26 cellular contexts compared by ENCODE assay signal in genomic region chr15:44035781-44036699, GRCh38.
DNase-seq lines count a peak whose midpoint lies in the region; ATAC-seq, FAIRE-seq and TF ChIP-seq lines count a peak whose summit lies in the region.
"Had no signal": no experiment of that assay in that cellular context is flagged by ENCODE, and none has a peak within 500 bp of the region (broad histone marks: within the 10 kb centered on the region; RNA-seq: fewer than 3 reads in every experiment).

No MANE protein-coding gene starts in this region.

- no peaks in the 10 kb centered on the region for H4K20me1 ChIP-seq in mammary epithelial cell (ENCODE audit: insufficient read depth, low read length)
- H4K20me1 ChIP-seq in astrocyte (ENCODE audit: insufficient read depth, low read length), result peaks cover 22% of the 10 kb centered on the region

- no peak overlapping the region for H3K27ac ChIP-seq in mammary epithelial cell (ENCODE audit: insufficient read depth, low read depth, low read length)
- peak overlapping the region; percentile 47 for H3K27ac ChIP-seq in astrocyte (ENCODE audit: low read depth, low read length)
- H3K27ac ChIP-seq: 22Rv1, right lobe of liver had no signal

- in situ Hi-C loops in mammary epithelial cell (cut with MboI; ENCODE audit: low sequenced_read_pairs in 2 of 2), result no loop called here

- H3K9ac ChIP-seq in mammary epithelial cell (ENCODE audit: insufficient read depth, low read length) (no peak overlapping the region), astrocyte (ENCODE audit: low read length) (no peak overlapping the region)

- DNase-seq in mammary epithelial cell, result peak; percentile 15
- no peak for DNase-seq in MCF 10A (ENCODE audit: unreplicated experiment)
- peak; percentile 74 for DNase-seq in astrocyte (ENCODE audit: low read depth)
- peak; percentile 22 for DNase-seq in iris pigment epithelial cell (ENCODE audit: low read depth)
- DNase-seq: activated CD4-positive, alpha-beta memory T cell treated with anti-CD3 and anti-CD28 coated beads, Interleukin-2, amount 10 ng/mL, durations not matched to agents 7 days and 5 days; activated CD8-positive, alpha-beta memory T cell treated with anti-CD3 and anti-CD28 coated beads, Interleukin-2, amount 50 U/mL, for 48 hours; activated naive CD4-positive, alpha-beta T cell treated with anti-CD3 and anti-CD28 coated beads, Interleukin-2, amount 10 ng/mL, durations not matched to agents 7 days and 5 days; AML-193; amniotic stem cell; CD4-positive, alpha-beta T cell; glutamatergic neuron; left ventricle myocardium superior; NCI-H2029; NCI-H526 treated with DMSO at 0.1 percent for 48 hours; right lobe of liver; stimulated activated CD4-positive, alpha-beta T cell treated with anti-CD3 and anti-CD28 coated beads, Interleukin-4, amount 100 ng/mL, for 24 hours; T-cell had no signal

- FAIRE-seq in astrocyte (lab: Jason Lieb, UNC), result no peak
- FAIRE-seq: H1, urothelium cell line had no signal

- H3K4me3 ChIP-seq in mammary epithelial cell (replicated peaks in 1 of 3; ENCODE audit: insufficient read depth in 1 of 3, low read depth in 2 of 3, low read length in 3 of 3), result no peak overlapping the region
- H3K4me3 ChIP-seq in astrocyte (ENCODE audit: insufficient read depth, low read depth, low read length), result no peak overlapping the region
- H3K4me3 ChIP-seq: right lobe of liver had no signal

- H3K79me2 ChIP-seq in mammary epithelial cell (ENCODE audit: insufficient read depth, low read length), result peaks cover 44% of the 10 kb centered on the region
- peaks cover 44% of the 10 kb centered on the region for H3K79me2 ChIP-seq in astrocyte (ENCODE audit: insufficient read depth, low read length)

- H3K36me3 ChIP-seq in mammary epithelial cell (ENCODE audit: insufficient read depth, low read length) (no peaks in the 10 kb centered on the region), astrocyte (ENCODE audit: insufficient read depth, low read length) (no peaks in the 10 kb centered on the region)
- H3K36me3 ChIP-seq: right lobe of liver had no signal

- peaks cover 23% of the 10 kb centered on the region for H3K4me1 ChIP-seq in mammary epithelial cell (ENCODE audit: insufficient read depth, low read length)
- H3K4me1 ChIP-seq in astrocyte (ENCODE audit: insufficient read depth, low read length), result peaks cover 31% of the 10 kb centered on the region
- H3K4me1 ChIP-seq: right lobe of liver had no signal

- no peak overlapping the region for H2AFZ ChIP-seq in mammary epithelial cell (ENCODE audit: low read depth, low read length)
- H2AFZ ChIP-seq in astrocyte (ENCODE audit: low read depth, low read length), result no peak overlapping the region

- ATAC-seq in HG02870 (IDR thresholded peaks at IDR 0.05; ENCODE audit: unreplicated experiment) (no peak), HG02884 (IDR thresholded peaks at IDR 0.05; ENCODE audit: unreplicated experiment) (no peak), GM19324 (IDR thresholded peaks at IDR 0.05; ENCODE audit: low FRiP score, unreplicated experiment) (no peak), HG02970 (IDR thresholded peaks at IDR 0.05; ENCODE audit: low FRiP score, unreplicated experiment) (no peak)
- ATAC-seq: activated CD4-positive, CD25-positive, alpha-beta regulatory T cell treated with anti-CD3 and anti-CD28 coated beads, Interleukin-2, amount 50 U/mL, for 24 hours; right lobe of liver; stimulated activated effector memory CD8-positive, alpha-beta T cell treated with anti-CD3 and anti-CD28 coated beads, Interleukin-12 subunit alpha, Interleukin-12 subunit beta, amount 100 ng/mL, for 72 hours; T-cell had no signal

- BruUV-seq in mammary epithelial cell (replicated peaks; lab: Mats Ljungman, UMichigan) (no TSS peak), MCF 10A (replicated peaks; lab: Mats Ljungman, UMichigan) (no TSS peak)

- TF ChIP-seq CTCF in mammary epithelial cell (conservative IDR thresholded peaks at IDR 0.05 in 1 of 2, IDR thresholded peaks at IDR 0.05 in 1 of 2; ENCODE audit: extremely low read depth in 1 of 2, insufficient read depth in 1 of 2, low read depth in 1 of 2, low read length in 2 of 2), result no peak
- no peak for TF ChIP-seq CTCF in MCF 10A (IDR thresholded peaks at IDR 0.05; ENCODE audit: unreplicated experiment)
- TF ChIP-seq CTCF in astrocyte (IDR thresholded peaks at IDR 0.05; ENCODE audit: insufficient read depth, low read depth, low read length), result no peak

- no peaks in the 10 kb centered on the region for H3K36me3 Mint-ChIP-seq in MCF 10A (ENCODE audit: insufficient read depth, unreplicated experiment)
- H3K36me3 Mint-ChIP-seq in astrocyte (ENCODE audit: low read depth, unreplicated experiment), result no peaks in the 10 kb centered on the region
- H3K36me3 Mint-ChIP-seq: activated naive CD4-positive, alpha-beta T cell treated with anti-CD3 and anti-CD28 coated beads, Interleukin-2, amount 10 ng/mL, durations not matched to agents 7 days and 5 days; stimulated activated effector memory CD8-positive, alpha-beta T cell treated with anti-CD3 and anti-CD28 coated beads, Interleukin-12 subunit alpha, Interleukin-12 subunit beta, amount 100 ng/mL, for 72 hours; T-cell had no signal

- H3K4me2 ChIP-seq in mammary epithelial cell (ENCODE audit: insufficient read depth, low read depth, low read length), result no peak overlapping the region
- no peak overlapping the region for H3K4me2 ChIP-seq in astrocyte (ENCODE audit: low read length)

- H3K27me3 ChIP-seq in mammary epithelial cell (ENCODE audit: insufficient read depth, low read length), result no peaks in the 10 kb centered on the region
- H3K27me3 ChIP-seq in astrocyte (ENCODE audit: insufficient read depth, low read length), result no peaks in the 10 kb centered on the region
- H3K27me3 ChIP-seq: right lobe of liver had no signal

- intact Hi-C loops in mammary epithelial cell (cut with micrococcal nuclease), result no loop called here
- intact Hi-C loops in MCF 10A (cut with micrococcal nuclease), result no loop called here

- POLR2A ChIA-PET in MCF 10A (lab: Yijun Ruan, JAX), result no interaction called here

- CTCF ChIA-PET in mammary epithelial cell (lab: Charles Lee; ENCODE audit: low non-redundant PET) (no interaction called here), MCF 10A (lab: Yijun Ruan, JAX) (interaction anchor here (0.6 to 0.8 kb wide), 3 partner anchors 26 to 287 kb away, joined by 3 to 4 read pairs (median 3); no protein-coding TSS in a partner anchor)

- no peak overlapping the region for H3K4me3 Mint-ChIP-seq in MCF 10A (ENCODE audit: unreplicated experiment)
- no peak overlapping the region for H3K4me3 Mint-ChIP-seq in astrocyte (ENCODE audit: unreplicated experiment)
- H3K4me3 Mint-ChIP-seq: activated CD4-positive, alpha-beta memory T cell treated with anti-CD3 and anti-CD28 coated beads, Interleukin-2, amount 10 ng/mL, durations not matched to agents 7 days and 5 days; activated naive CD4-positive, alpha-beta T cell treated with anti-CD3 and anti-CD28 coated beads, Interleukin-2, amount 10 ng/mL, durations not matched to agents 7 days and 5 days; CD4-positive, alpha-beta T cell; stimulated activated effector memory CD8-positive, alpha-beta T cell treated with anti-CD3 and anti-CD28 coated beads, Interleukin-12 subunit alpha, Interleukin-12 subunit beta, amount 100 ng/mL, for 72 hours; T-cell had no signal

- peaks cover 16% of the 10 kb centered on the region for H3K4me1 Mint-ChIP-seq in MCF 10A (ENCODE audit: insufficient read depth, unreplicated experiment)
- peaks cover 38% of the 10 kb centered on the region for H3K4me1 Mint-ChIP-seq in astrocyte (ENCODE audit: low read depth, unreplicated experiment)
- H3K4me1 Mint-ChIP-seq: activated CD4-positive, alpha-beta memory T cell treated with anti-CD3 and anti-CD28 coated beads, Interleukin-2, amount 10 ng/mL, durations not matched to agents 7 days and 5 days; activated naive CD4-positive, alpha-beta T cell treated with anti-CD3 and anti-CD28 coated beads, Interleukin-2, amount 10 ng/mL, durations not matched to agents 7 days and 5 days; stimulated activated effector memory CD8-positive, alpha-beta T cell treated with anti-CD3 and anti-CD28 coated beads, Interleukin-12 subunit alpha, Interleukin-12 subunit beta, amount 100 ng/mL, for 72 hours; T-cell had no signal

- dilution Hi-C loops in mammary epithelial cell (cut with HindIII; ENCODE audit: low sequenced_read_pairs), result no loop called here

- 68% methylated on average over 7 of the region's 7 CpGs for WGBS in mammary epithelial cell (ENCODE audit: low coverage, missing lambda C conversion rate)

- H3K27ac Mint-ChIP-seq in MCF 10A (ENCODE audit: low read depth, unreplicated experiment) (no peak overlapping the region), astrocyte (ENCODE audit: unreplicated experiment) (no peak overlapping the region)
- H3K27ac Mint-ChIP-seq: activated CD4-positive, alpha-beta memory T cell treated with anti-CD3 and anti-CD28 coated beads, Interleukin-2, amount 10 ng/mL, durations not matched to agents 7 days and 5 days; activated naive CD4-positive, alpha-beta T cell treated with anti-CD3 and anti-CD28 coated beads, Interleukin-2, amount 10 ng/mL, durations not matched to agents 7 days and 5 days; CD4-positive, alpha-beta T cell; stimulated activated effector memory CD8-positive, alpha-beta T cell treated with anti-CD3 and anti-CD28 coated beads, Interleukin-12 subunit alpha, Interleukin-12 subunit beta, amount 100 ng/mL, for 72 hours; T-cell had no signal

- H3K9me3 Mint-ChIP-seq in MCF 10A (ENCODE audit: unreplicated experiment) (peaks cover 13% of the 10 kb centered on the region), astrocyte (ENCODE audit: unreplicated experiment) (no peaks in the 10 kb centered on the region)
- H3K9me3 Mint-ChIP-seq: activated CD4-positive, alpha-beta memory T cell treated with anti-CD3 and anti-CD28 coated beads, Interleukin-2, amount 10 ng/mL, durations not matched to agents 7 days and 5 days; activated naive CD4-positive, alpha-beta T cell treated with anti-CD3 and anti-CD28 coated beads, Interleukin-2, amount 10 ng/mL, durations not matched to agents 7 days and 5 days; CD4-positive, alpha-beta T cell; stimulated activated effector memory CD8-positive, alpha-beta T cell treated with anti-CD3 and anti-CD28 coated beads, Interleukin-12 subunit alpha, Interleukin-12 subunit beta, amount 100 ng/mL, for 72 hours had no signal

- H3K27me3 Mint-ChIP-seq in MCF 10A (ENCODE audit: insufficient read depth, unreplicated experiment) (no peaks in the 10 kb centered on the region), astrocyte (ENCODE audit: low read depth, unreplicated experiment) (no peaks in the 10 kb centered on the region)

- no peaks in the 10 kb centered on the region for H3K9me3 ChIP-seq in mammary epithelial cell (replicated peaks; ENCODE audit: insufficient read depth, low read length)
- no peaks in the 10 kb centered on the region for H3K9me3 ChIP-seq in astrocyte (ENCODE audit: insufficient read depth, low read depth, low read length)
- H3K9me3 ChIP-seq: right lobe of liver had no signal
